Comparison of ENCODE assay signal across 23 cellular contexts in the genomic region with DNA sequence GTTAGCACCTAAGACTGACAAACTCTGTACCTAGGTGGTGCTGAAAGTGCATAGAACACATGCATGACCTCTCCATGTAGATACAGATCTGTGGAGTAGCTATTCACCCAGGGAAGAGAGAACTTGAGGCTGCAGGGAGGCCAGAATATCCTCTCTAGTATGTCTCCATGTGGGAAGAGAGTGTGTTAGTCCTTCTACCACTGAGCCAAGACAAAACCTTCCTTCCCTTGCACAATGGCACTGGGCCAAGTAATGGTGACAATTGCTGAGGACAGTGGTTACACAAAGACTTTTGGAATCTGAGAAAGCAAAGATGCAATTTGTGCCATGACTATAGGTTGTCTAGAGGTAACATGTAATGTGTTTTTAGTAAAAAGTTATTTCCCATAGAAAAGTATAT. TPM values are rescaled to one million over a fixed set of nuclear protein-coding genes. Genes with fewer than 3 reads are reported as not detected.
DNase-seq lines count a peak whose midpoint lies in the region; ATAC-seq and FAIRE-seq lines count a peak whose summit lies in the region.
"Had no signal": no experiment of that assay in that cellular context is flagged by ENCODE, and none has a peak within 500 bp of the region (broad histone marks: within the 10 kb centered on the region; RNA-seq: fewer than 3 reads in every experiment).

No MANE protein-coding gene starts in this region.

- H3K27ac ChIP-seq in BLaER1 treated with 17β-estradiol and CSF1 and Interleukin-3, amounts not matched to agents 10 nM and 100 nM, result no peak overlapping the region
- peak overlapping the region; percentile 30 for H3K27ac ChIP-seq in temporal lobe (ENCODE audit: low read depth, low read length)
- H3K27ac ChIP-seq: KMS-11, PC-9 had no signal

- no peak overlapping the region for H3K4me3 ChIP-seq in BLaER1 treated with 17β-estradiol and CSF1 and Interleukin-3, amounts not matched to agents 10 nM and 100 nM
- H3K4me3 ChIP-seq: PC-9 had no signal

- peaks cover 0 to 4% (median 0%) of the 10 kb centered on the region in 11 experiments; a peak in 1 of 22 replicates for H3K36me3 ChIP-seq in BLaER1 treated with 17β-estradiol and CSF1 and Interleukin-3, amounts not matched to agents 10 nM and 100 nM

- intact Hi-C loops in left colon (cut with DNase I, micrococcal nuclease), result no loop called here

- no peaks in the 10 kb centered on the region for H3K27me3 ChIP-seq in BLaER1 treated with 17β-estradiol and CSF1 and Interleukin-3, amounts not matched to agents 10 nM and 100 nM

- peak overlapping the region in 7 of 11 experiments; percentile 11 to 69 (median 54); a peak in 11 of 22 replicates for H3K4me2 ChIP-seq in BLaER1 treated with 17β-estradiol and CSF1 and Interleukin-3, amounts not matched to agents 10 nM and 100 nM
- H3K4me2 ChIP-seq: KMS-11, PC-9 had no signal

- H3K4me1 ChIP-seq in BLaER1 treated with 17β-estradiol and CSF1 and Interleukin-3, amounts not matched to agents 10 nM and 100 nM, result peaks cover 0 to 38% (median 27%) of the 10 kb centered on the region in 10 experiments; a peak in 14 of 20 replicates

- no peak for FAIRE-seq in GM19239 (lab: Jason Lieb, UNC)
- FAIRE-seq: GM12891, H1, HTR-8/SVneo had no signal

- peaks cover 19 to 38% (median 29%) of the 10 kb centered on the region in 11 experiments for H3K9me3 ChIP-seq in BLaER1 treated with 17β-estradiol and CSF1 and Interleukin-3, amounts not matched to agents 10 nM and 100 nM (replicated peaks in 1 of 11)

- DNase-seq in NCI-H69 (lab: John Stamatoyannopoulos, UW) (peak; percentile 19), iPS-NIHi7 (ENCODE audit: extremely low spot score) (peak; percentile 3), GM19239 (ENCODE audit: insufficient read length, low spot score) (no peak), left colon (no peak)
- DNase-seq: Caco-2; CD4-positive, alpha-beta memory T cell; DND-41; NCI-H1092 treated with DMSO at 0.1 percent for 48 hours; NCI-H146; NCI-H2029 treated with DMSO at 0.1 percent for 48 hours; NCI-H446 treated with DMSO at 0.1 percent for 48 hours; NCI-H526 treated with DMSO at 0.1 percent for 48 hours; PC-9; RPMI8226; SHP77 had no signal

- ATAC-seq in left colon (no peak), HG02798 (IDR thresholded peaks at IDR 0.05; ENCODE audit: poor library complexity, unreplicated experiment) (no peak)
- ATAC-seq: HCT116 had no signal

- H3K9ac ChIP-seq in BLaER1 treated with 17β-estradiol and CSF1 and Interleukin-3, amounts not matched to agents 10 nM and 100 nM, result no peak overlapping the region
- H3K9ac ChIP-seq: KMS-11 had no signal

- no peaks in the 10 kb centered on the region for H4K20me1 ChIP-seq in BLaER1 treated with 17β-estradiol and CSF1 and Interleukin-3, amounts not matched to agents 10 nM and 100 nM

RNA-seq across cellular contexts. Expression of gene C1orf198, which starts 52.3 kb away (rescaled TPM):
- total RNA-seq in temporal lobe (17.9 TPM), left colon (10 to 100 TPM; 14.4 to 16.6 TPM)

Comparison
In these comparisons a context has a peak if more than half of its experiments do, and no peak if none do; other contexts are left out.
1. DNase-seq: peak in NCI-H69 (single experiment) and iPS-NIHi7 (single experiment); none in GM19239 (single experiment) and left colon (0 of 2).